Comparison of ENCODE assay signal across 8 cellular contexts in genomic region chr5:95730011-95730700, GRCh38. TPM values are rescaled to one million over a fixed set of nuclear protein-coding genes. Genes with fewer than 3 reads are reported as not detected.
DNase-seq lines count a peak whose midpoint lies in the region; ATAC-seq and TF ChIP-seq lines count a peak whose summit lies in the region.

No MANE protein-coding gene starts in this region.

- peak overlapping the region; percentile 68 to 91 for H3K4me3 Mint-ChIP-seq in H9

- H3K9ac ChIP-seq in H9 (ENCODE audit: extremely low read depth, insufficient read length, low read length), result no peak overlapping the region
- peak overlapping the region; percentile 86 to 93 (median 92) for H3K9ac ChIP-seq in skeletal muscle tissue (ENCODE audit: low read depth in 1 of 3, low read length in 3 of 3)

- H2BK20ac ChIP-seq in H9 (ENCODE audit: low read depth, low read length, poor library complexity, severe bottlenecking), result no peak overlapping the region

- H3K9me3 ChIP-seq in H9 (ENCODE audit: control insufficient read depth, low read depth, low read length) (no peaks in the 10 kb centered on the region), skeletal muscle tissue (ENCODE audit: control insufficient read depth in 3 of 3, low read length in 3 of 3) (no peaks in the 10 kb centered on the region)

- H3K4me2 ChIP-seq in H9 (ENCODE audit: insufficient read depth, insufficient read length, low read length), result peak overlapping the region; percentile 67

- H2AFZ ChIP-seq in H9 (ENCODE audit: low read length), result no peak overlapping the region

- H3K27me3 Mint-ChIP-seq in H9 (ENCODE audit: low read depth), result peaks cover 76% of the 10 kb centered on the region

- POLR2A ChIA-PET in GM10248 (lab: Yijun Ruan, JAX), result no interaction called here

- H3K36me3 Mint-ChIP-seq in H9 (ENCODE audit: insufficient read depth in 1 of 3, low read depth in 3 of 3), result no peaks in the 10 kb centered on the region; a peak in 1 of 7 replicates

- H3K27ac ChIP-seq in H9 (ENCODE audit: insufficient read length, low read depth, low read length), result no peak overlapping the region
- peak overlapping the region; percentile 92 for H3K27ac ChIP-seq in skeletal muscle tissue (ENCODE audit: low read depth, low read length)

- H3K4me3 ChIP-seq in fibroblast of the aortic adventitia (ENCODE audit: low read depth, low read length), result peak overlapping the region; percentile 88
- peak overlapping the region; percentile 90 to 96 (median 92) for H3K4me3 ChIP-seq in skeletal muscle tissue (ENCODE audit: low read length in 3 of 3)

- H3K79me2 ChIP-seq in H9 (ENCODE audit: insufficient read depth, low read length), result no peaks in the 10 kb centered on the region

- no peak overlapping the region for H3K56ac ChIP-seq in H9 (ENCODE audit: insufficient read length, low read depth, low read length)

- H3K36me3 ChIP-seq in skeletal muscle tissue (ENCODE audit: control insufficient read depth in 3 of 3, insufficient read depth in 3 of 3, low read length in 3 of 3), result no peaks in the 10 kb centered on the region

- CTCF ChIA-PET in GM10248 (lab: Yijun Ruan, JAX), result interaction anchor here (0.8 to 2.4 kb wide), 4 partner anchors 9 to 66 kb away, joined by 4 to 14 read pairs (median 8); no protein-coding TSS in a partner anchor

- no peak for TF ChIP-seq CTCF in H9 (conservative IDR thresholded peaks at IDR 0.05)
- TF ChIP-seq CTCF in fibroblast of the aortic adventitia (IDR thresholded peaks at IDR 0.05; ENCODE audit: insufficient read depth, low read length), result no peak
- no peak for TF ChIP-seq CTCF in GM10248 (IDR thresholded peaks at IDR 0.05; ENCODE audit: control extremely low read depth, extremely low read depth, low read depth, missing control alignments)

- H2BK12ac ChIP-seq in H9 (ENCODE audit: insufficient read length, low read depth, low read length), result no peak overlapping the region

- no peaks in the 10 kb centered on the region for H3K79me1 ChIP-seq in H9 (ENCODE audit: insufficient read depth, low read depth, low read length, poor library complexity, severe bottlenecking)

- H3K14ac ChIP-seq in H9 (ENCODE audit: insufficient read depth, low read length), result no peak overlapping the region

- no peak overlapping the region for H2BK15ac ChIP-seq in H9 (ENCODE audit: low read depth, low read length)

- H2AK5ac ChIP-seq in H9 (ENCODE audit: insufficient read length, low read length), result no peak overlapping the region

- no peak overlapping the region for H3T11ph ChIP-seq in H9 (ENCODE audit: low read length)

- H3K18ac ChIP-seq in H9 (ENCODE audit: insufficient read length, low read depth, low read length), result no peak overlapping the region

- no peaks in the 10 kb centered on the region for H4K20me1 ChIP-seq in H9 (ENCODE audit: control insufficient read depth, insufficient read depth, insufficient read length)

- H4K5ac ChIP-seq in H9 (ENCODE audit: insufficient read length, low read depth, low read length), result no peak overlapping the region

- no peak overlapping the region for H3K27ac Mint-ChIP-seq in H9

- H3K9me3 Mint-ChIP-seq in H9, result no peaks in the 10 kb centered on the region

- H3K23me2 ChIP-seq in H9 (ENCODE audit: insufficient read length, low read depth, low read length, poor library complexity, severe bottlenecking), result peaks cover 13% of the 10 kb centered on the region

- peaks cover 4% of the 10 kb centered on the region; the same call in 1 of the 2 replicates for H3K4me1 ChIP-seq in H9 (ENCODE audit: insufficient read depth, low read length)
- H3K4me1 ChIP-seq in skeletal muscle tissue (ENCODE audit: control insufficient read depth in 3 of 3, insufficient read depth in 3 of 3, low read length in 3 of 3), result peaks cover 15 to 23% (median 16%) of the 10 kb centered on the region in 3 donors

- no peak overlapping the region for H2BK120ac ChIP-seq in H9 (ENCODE audit: low read depth, low read length, poor library complexity, severe bottlenecking)

- no peak overlapping the region for H4K8ac ChIP-seq in H9 (replicated peaks; ENCODE audit: insufficient read length, low read depth, low read length)

- ATAC-seq in SK-N-SH treated with all-trans-retinoic acid at 6 μM for 48 hours, result peak; percentile 4; the same call in 1 of the 3 replicates
- ATAC-seq in HG03045 (IDR thresholded peaks at IDR 0.05; ENCODE audit: unreplicated experiment), result no peak
- no peak for ATAC-seq in GM19328 (IDR thresholded peaks at IDR 0.05; ENCODE audit: unreplicated experiment)

- no peak overlapping the region for H4K91ac ChIP-seq in H9 (ENCODE audit: insufficient read length, low read depth, low read length)

- H2BK5ac ChIP-seq in H9 (ENCODE audit: insufficient read length, low read length), result no peak overlapping the region

- DNase-seq in H9 (no peak), fibroblast of the aortic adventitia (ENCODE audit: low read depth) (no peak), retina (no peak), GM10248 (ENCODE audit: extremely low spot score) (no peak)

- H3K4me1 Mint-ChIP-seq in H9, result peaks cover 28 to 30% of the 10 kb centered on the region in 2 experiments

- no peak overlapping the region for H3K4ac ChIP-seq in H9 (ENCODE audit: low read depth, low read length)

- WGBS in H9 (ENCODE audit: extremely low coverage, insufficient read length, low lambda C conversion rate), result no CpG with 5 or more reads among the region's 11 CpGs

- H3K27me3 ChIP-seq in H9 (ENCODE audit: insufficient read depth, low read length) (peaks cover 13% of the 10 kb centered on the region; the same call in 1 of the 2 replicates), skeletal muscle tissue (ENCODE audit: control insufficient read depth in 3 of 3, insufficient read depth in 3 of 3, low read length in 3 of 3) (no peaks in the 10 kb centered on the region)

- no peak overlapping the region for H3K23ac ChIP-seq in H9 (ENCODE audit: insufficient read length, low read depth, low read length)

TF ChIP-seq in SK-N-SH treated with all-trans-retinoic acid at 6 μM for 48 hours, 23 proteins besides CTCF, POLR2A, EP300 and RAD21:
- no peak for TF ChIP-seq OSR1 (CRISPR knock-in tag; IDR thresholded peaks at IDR 0.05)
- TF ChIP-seq, protein P1, sequence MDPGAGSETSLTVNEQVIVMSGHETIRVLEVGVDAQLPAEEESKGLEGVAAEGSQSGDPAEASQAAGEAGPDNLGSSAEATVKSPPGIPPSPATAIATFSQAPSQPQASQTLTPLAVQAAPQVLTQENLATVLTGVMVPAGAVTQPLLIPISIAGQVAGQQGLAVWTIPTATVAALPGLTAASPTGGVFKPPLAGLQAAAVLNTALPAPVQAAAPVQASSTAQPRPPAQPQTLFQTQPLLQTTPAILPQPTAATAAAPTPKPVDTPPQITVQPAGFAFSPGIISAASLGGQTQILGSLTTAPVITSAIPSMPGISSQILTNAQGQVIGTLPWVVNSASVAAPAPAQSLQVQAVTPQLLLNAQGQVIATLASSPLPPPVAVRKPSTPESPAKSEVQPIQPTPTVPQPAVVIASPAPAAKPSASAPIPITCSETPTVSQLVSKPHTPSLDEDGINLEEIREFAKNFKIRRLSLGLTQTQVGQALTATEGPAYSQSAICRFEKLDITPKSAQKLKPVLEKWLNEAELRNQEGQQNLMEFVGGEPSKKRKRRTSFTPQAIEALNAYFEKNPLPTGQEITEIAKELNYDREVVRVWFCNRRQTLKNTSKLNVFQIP (CRISPR knock-in tag; IDR thresholded peaks at IDR 0.05; ENCODE audit: borderline replicate concordance, low read depth), result no peak
- no peak for TF ChIP-seq TOX (CRISPR knock-in tag; IDR thresholded peaks at IDR 0.05; ENCODE audit: borderline replicate concordance)
- TF ChIP-seq ZNF70 (CRISPR knock-in tag; IDR thresholded peaks at IDR 0.05), result no peak
- TF ChIP-seq ZFP30 (CRISPR knock-in tag; IDR thresholded peaks at IDR 0.05), result no peak
- no peak for TF ChIP-seq ZNF8 (CRISPR knock-in tag; IDR thresholded peaks at IDR 0.05)
- no peak for TF ChIP-seq ESRRG (CRISPR knock-in tag; IDR thresholded peaks at IDR 0.05)
- TF ChIP-seq ZC3H10 (CRISPR knock-in tag; IDR thresholded peaks at IDR 0.05), result no peak
- no peak for TF ChIP-seq CREB5 (CRISPR knock-in tag; IDR thresholded peaks at IDR 0.05; ENCODE audit: low read depth)
- no peak for TF ChIP-seq CSDC2 (CRISPR knock-in tag; IDR thresholded peaks at IDR 0.05)
- no peak for TF ChIP-seq RARB (CRISPR knock-in tag; IDR thresholded peaks at IDR 0.05)
- TF ChIP-seq ZNF565 (CRISPR knock-in tag; conservative IDR thresholded peaks at IDR 0.05; ENCODE audit: low read depth), result no peak
- TF ChIP-seq, protein P2, sequence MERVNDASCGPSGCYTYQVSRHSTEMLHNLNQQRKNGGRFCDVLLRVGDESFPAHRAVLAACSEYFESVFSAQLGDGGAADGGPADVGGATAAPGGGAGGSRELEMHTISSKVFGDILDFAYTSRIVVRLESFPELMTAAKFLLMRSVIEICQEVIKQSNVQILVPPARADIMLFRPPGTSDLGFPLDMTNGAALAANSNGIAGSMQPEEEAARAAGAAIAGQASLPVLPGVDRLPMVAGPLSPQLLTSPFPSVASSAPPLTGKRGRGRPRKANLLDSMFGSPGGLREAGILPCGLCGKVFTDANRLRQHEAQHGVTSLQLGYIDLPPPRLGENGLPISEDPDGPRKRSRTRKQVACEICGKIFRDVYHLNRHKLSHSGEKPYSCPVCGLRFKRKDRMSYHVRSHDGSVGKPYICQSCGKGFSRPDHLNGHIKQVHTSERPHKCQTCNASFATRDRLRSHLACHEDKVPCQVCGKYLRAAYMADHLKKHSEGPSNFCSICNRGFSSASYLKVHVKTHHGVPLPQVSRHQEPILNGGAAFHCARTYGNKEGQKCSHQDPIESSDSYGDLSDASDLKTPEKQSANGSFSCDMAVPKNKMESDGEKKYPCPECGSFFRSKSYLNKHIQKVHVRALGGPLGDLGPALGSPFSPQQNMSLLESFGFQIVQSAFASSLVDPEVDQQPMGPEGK (CRISPR knock-in tag; IDR thresholded peaks at IDR 0.05; ENCODE audit: borderline replicate concordance), result no peak
- no peak for TF ChIP-seq ARNTL (CRISPR knock-in tag; IDR thresholded peaks at IDR 0.05; ENCODE audit: borderline replicate concordance, low read depth)
- no peak for TF ChIP-seq PPARA (CRISPR knock-in tag; IDR thresholded peaks at IDR 0.05; ENCODE audit: borderline replicate concordance)
TF ChIP-seq in SK-N-SH treated with all-trans-retinoic acid at 6 μM for 48 hours: peak in this region for 0.

RNA-seq across cellular contexts. Expression of gene RHOBTB3, which starts 1.0 kb away (rescaled TPM):
- 6.6 and 6.8 TPM in 2 replicates for total RNA-seq in H9 (2021)
- 82.2 and 86.9 TPM in 2 replicates for total RNA-seq in fibroblast of the aortic adventitia (ENCODE audit: low replicate concordance)
- 640 TPM for total RNA-seq in skeletal muscle tissue

RNA-seq across cellular contexts. Expression of gene SPATA9, which starts 47.4 kb away (rescaled TPM):
- not detected in 2 replicates for total RNA-seq in H9 (2021)
- total RNA-seq in fibroblast of the aortic adventitia (ENCODE audit: low replicate concordance), result 0.54 TPM in 1 of 2 replicates, not detected in the other
- total RNA-seq in skeletal muscle tissue, result 1.0 TPM

Comparison
In these comparisons a context has a peak if more than half of its experiments do, and no peak if none do; other contexts are left out.
1. RNA of gene RHOBTB3, which starts 1.0 kb away (total RNA-seq): 640 TPM in skeletal muscle tissue (single experiment) and 82.2 to 86.9 TPM in fibroblast of the aortic adventitia; 6.6 to 6.8 TPM in H9; every median in the first group is over 10 times any median in the second.